In genomic region chr6:107061125-107062020, GRCh38 we compare ENCODE assay signal across 8 cellular contexts. TPM values are rescaled to one million over a fixed set of nuclear protein-coding genes. Genes with fewer than 3 reads are reported as not detected.
DNase-seq lines count a peak whose midpoint lies in the region; ATAC-seq and TF ChIP-seq lines count a peak whose summit lies in the region.

No MANE protein-coding gene starts in this region.

- H3K4me3 ChIP-seq in RWPE2 (ENCODE audit: severe bottlenecking): no peak overlapping the region

- peaks cover 5% of the 10 kb centered on the region for H3K4me1 ChIP-seq in RWPE2 (ENCODE audit: insufficient read depth, poor library complexity, severe bottlenecking)

- H3K4me1 Mint-ChIP-seq in naive B cell: peaks cover 12 to 29% (median 25%) of the 10 kb centered on the region in 3 donors

- H3K36me3 Mint-ChIP-seq in naive B cell: no peaks in the 10 kb centered on the region

- H3K27me3 ChIP-seq in RWPE2 (ENCODE audit: insufficient read depth, poor library complexity, severe bottlenecking): no peaks in the 10 kb centered on the region

- ATAC-seq in GM18907 (IDR thresholded peaks at IDR 0.05; ENCODE audit: unreplicated experiment) (peak; percentile 60), HG02571 (IDR thresholded peaks at IDR 0.05; ENCODE audit: unreplicated experiment) (peak; percentile 66), RWPE2 (ENCODE audit: low read depth) (peak; percentile 12; the same call in 1 of the 3 replicates), naive B cell (ENCODE audit: low read depth in 2 of 2) (peak; percentile 78 to 84)

- no peak overlapping the region for H3K27ac ChIP-seq in RWPE2 (ENCODE audit: poor library complexity, severe bottlenecking)

- no peaks in the 10 kb centered on the region for H3K27me3 Mint-ChIP-seq in naive B cell

- peak overlapping the region; percentile 8 to 84 (median 65) for H3K4me3 Mint-ChIP-seq in naive B cell

- no peaks in the 10 kb centered on the region for H3K9me3 ChIP-seq in RWPE2 (ENCODE audit: severe bottlenecking)

- no peaks in the 10 kb centered on the region for H3K36me3 ChIP-seq in RWPE2 (ENCODE audit: low read depth)

- H3K9me3 Mint-ChIP-seq in naive B cell: no peaks in the 10 kb centered on the region

- H3K27ac Mint-ChIP-seq in naive B cell: peak overlapping the region in 3 of 6 donors; percentile 24 to 69 (median 68)

- no peak for DNase-seq in RWPE2 (ENCODE audit: low spot score)
- DNase-seq in naive B cell: peak; percentile 7
- DNase-seq in SHP77 treated with DMSO at 0.1 percent for 48 hours (lab: John Stamatoyannopoulos, UW): no peak
- no peak for DNase-seq in NCI-H2029 treated with DMSO at 0.1 percent for 48 hours (lab: John Stamatoyannopoulos, UW)
- no peak for DNase-seq in D341Med (ENCODE audit: low spot score)
- no peak for DNase-seq in ecto neural progenitor cell (ENCODE audit: low spot score)

- TF ChIP-seq CTCF in RWPE2 (IDR thresholded peaks at IDR 0.05; ENCODE audit: poor library complexity, severe bottlenecking): no peak

RNA-seq across cellular contexts. Expression of gene MTRES1, which starts 33.4 kb away (rescaled TPM):
- 10 to 100 TPM; 10.6 to 13.6 (median 11.7) TPM for polyA plus RNA-seq in naive B cell (ENCODE audit: low read depth in 6 of 6)

RNA-seq across cellular contexts. Expression of gene BEND3, which starts 53.9 kb away (rescaled TPM):
- under 1 TPM in 5 of 6 donors, not detected in 1; 0.54 to 0.76 (median 0.63) TPM for polyA plus RNA-seq in naive B cell (ENCODE audit: low read depth in 6 of 6)

Comparison
In these comparisons a context has a peak if more than half of its experiments do, and no peak if none do; other contexts are left out.
1. ATAC-seq: peak in every context shown above with its lines; median percentile 81 in naive B cell; 66 in HG02571; 60 in GM18907; 12 in RWPE2.